Comparison of ENCODE assay signal across 22 cellular contexts in genomic region chr5:66100851-66101250, GRCh38.
"Had no signal": no experiment of that assay in that cellular context is flagged by ENCODE, and none has a peak within 500 bp of the region (broad histone marks: within the 10 kb centered on the region; RNA-seq: fewer than 3 reads in every experiment).

No MANE protein-coding gene starts in this region.

- ATAC-seq: Panc1, PC-3, SK-N-SH treated with all-trans-retinoic acid at 6 μM for 48 hours had no signal

- DNase-seq: KBM-7, MV-4-11, NCI-H1092, NCI-H1105 treated with DMSO at 0.1 percent for 48 hours, NCI-H1417 treated with DMSO at 0.1 percent for 48 hours, NCI-H146, NCI-H1694 treated with DMSO at 0.1 percent for 48 hours, NCI-H1930, NCI-H2081, NCI-H2107, NCI-H2227 treated with DMSO at 0.1 percent for 48 hours, NCI-H446, NCI-H510A, NCI-H524 treated with DMSO at 0.1 percent for 48 hours, NCI-H69, NCI-H774, PC-3, SHP77 treated with DMSO at 0.1 percent for 48 hours, SJCRH30, T-helper 1 cell had no signal
